In the genomic region with DNA sequence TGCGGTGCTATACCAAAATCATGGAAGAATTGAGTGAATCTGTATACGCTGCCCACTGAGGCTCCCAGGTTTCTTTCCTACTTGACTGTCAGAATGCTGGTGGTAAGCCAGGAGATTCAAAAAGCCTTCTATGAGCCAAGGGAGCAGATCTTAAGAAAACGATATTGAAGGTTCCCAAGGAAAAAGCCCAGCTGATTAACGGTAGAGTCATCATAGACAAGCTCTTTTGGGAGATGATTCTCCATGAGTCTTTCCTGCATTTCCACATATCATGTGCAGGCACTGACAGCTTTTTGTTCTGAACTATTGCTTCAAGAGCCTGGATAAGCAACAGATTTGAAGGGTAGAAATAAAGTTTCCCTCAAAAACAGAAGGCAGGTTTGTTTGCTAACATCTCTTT, we compare ENCODE assay signal across 21 cellular contexts. TPM values are rescaled to one million over a fixed set of nuclear protein-coding genes. Genes with fewer than 3 reads are reported as not detected.
A peak's percentile ranks its signal among the peaks of the same experiment; 100 is the strongest.
DNase-seq lines count a peak whose midpoint lies in the region; ATAC-seq and TF ChIP-seq lines count a peak whose summit lies in the region.
"Had no signal": no experiment of that assay in that cellular context is flagged by ENCODE, and none has a peak within 500 bp of the region (broad histone marks: within the 10 kb centered on the region; RNA-seq: fewer than 3 reads in every experiment).

No MANE protein-coding gene starts in this region.

- peak; percentile 42 for DNase-seq in AG10803 (ENCODE audit: low read depth)
- DNase-seq in HCEC 1CT = peak; percentile 85
- DNase-seq in adipocyte (ENCODE audit: low read depth) = no peak
- DNase-seq in skeletal muscle cell (ENCODE audit: low read depth) = peak; percentile 77
- DNase-seq in activated CD4-positive, alpha-beta T cell treated with anti-CD3 and anti-CD28 coated beads, Interleukin-2, amount 10 ng/mL, durations not matched to agents 7 days and 5 days = no peak
- no peak for DNase-seq in HuH-7.5 (ENCODE audit: low spot score)
- no peak for DNase-seq in midbrain (lab: John Stamatoyannopoulos, UW)
- DNase-seq in left ventricle myocardium superior = no peak
- DNase-seq: C1 segment of cervical spinal cord; CD8-positive, alpha-beta T cell; H7; HFFc6; KG1; NCI-H1092 treated with DMSO at 0.1 percent for 48 hours; NCI-H1436 treated with DMSO at 0.1 percent for 48 hours; NCI-H1930; NCI-H226; NCI-H510A treated with DMSO at 0.1 percent for 48 hours; NCI-H748 treated with DMSO at 0.1 percent for 48 hours; SJCRH30 had no signal

- H3K4me3 Mint-ChIP-seq in activated CD4-positive, alpha-beta T cell treated with anti-CD3 and anti-CD28 coated beads, Interleukin-2, amount 10 ng/mL, durations not matched to agents 7 days and 5 days = no peak overlapping the region
- H3K4me3 Mint-ChIP-seq: CD8-positive, alpha-beta T cell; HFFc6 had no signal

- no peaks in the 10 kb centered on the region for H3K27me3 Mint-ChIP-seq in activated CD4-positive, alpha-beta T cell treated with anti-CD3 and anti-CD28 coated beads, Interleukin-2, amount 10 ng/mL, durations not matched to agents 7 days and 5 days

- H3K4me1 ChIP-seq in adipocyte (ENCODE audit: control insufficient read depth, insufficient read depth, low read length) = peaks cover 37% of the 10 kb centered on the region
- H3K4me1 ChIP-seq: SJCRH30 had no signal

- no peaks in the 10 kb centered on the region for H3K36me3 Mint-ChIP-seq in activated CD4-positive, alpha-beta T cell treated with anti-CD3 and anti-CD28 coated beads, Interleukin-2, amount 10 ng/mL, durations not matched to agents 7 days and 5 days (ENCODE audit: low read depth)
- H3K36me3 Mint-ChIP-seq: CD8-positive, alpha-beta T cell had no signal

- peak overlapping the region; percentile 40 for H3K9ac ChIP-seq in adipocyte (ENCODE audit: low read length)

- H3K27me3 ChIP-seq in adipocyte (replicated peaks; ENCODE audit: control insufficient read depth, insufficient read depth, low read length) = no peaks in the 10 kb centered on the region
- H3K27me3 ChIP-seq: SJCRH30 had no signal

- H3K9me3 Mint-ChIP-seq in activated CD4-positive, alpha-beta T cell treated with anti-CD3 and anti-CD28 coated beads, Interleukin-2, amount 10 ng/mL, durations not matched to agents 7 days and 5 days = no peaks in the 10 kb centered on the region
- H3K9me3 Mint-ChIP-seq: CD8-positive, alpha-beta T cell had no signal

- no peaks in the 10 kb centered on the region for H3K4me1 Mint-ChIP-seq in activated CD4-positive, alpha-beta T cell treated with anti-CD3 and anti-CD28 coated beads, Interleukin-2, amount 10 ng/mL, durations not matched to agents 7 days and 5 days

- H3K9me3 ChIP-seq in adipocyte (ENCODE audit: control insufficient read depth, low read length) = no peaks in the 10 kb centered on the region
- H3K9me3 ChIP-seq: SJCRH30 had no signal

- POLR2A ChIA-PET in activated CD4-positive, alpha-beta T cell treated with anti-CD3 and anti-CD28 coated beads, Interleukin-2, amount 10 ng/mL, durations not matched to agents 7 days and 5 days (lab: Charles Lee) = no interaction called here

- no peak overlapping the region for H3K27ac Mint-ChIP-seq in activated CD4-positive, alpha-beta T cell treated with anti-CD3 and anti-CD28 coated beads, Interleukin-2, amount 10 ng/mL, durations not matched to agents 7 days and 5 days
- H3K27ac Mint-ChIP-seq: CD8-positive, alpha-beta T cell; HFFc6 had no signal

- ATAC-seq in left ventricle myocardium superior = no peak
- ATAC-seq: CD8-positive, alpha-beta T cell had no signal

- TF ChIP-seq CTCF in AG10803 (conservative IDR thresholded peaks at IDR 0.05; ENCODE audit: low read length) = no peak

- H3K4me3 ChIP-seq in AG10803 (ENCODE audit: low read length) (no peak overlapping the region), adipocyte (ENCODE audit: low read length) (peak overlapping the region; percentile 54), skeletal muscle cell (ENCODE audit: low read depth, low read length) (no peak overlapping the region)
- H3K4me3 ChIP-seq: SJCRH30 had no signal

- intact Hi-C loops in left ventricle myocardium superior (cut with micrococcal nuclease) = no loop called here

- CTCF ChIA-PET in activated CD4-positive, alpha-beta T cell treated with anti-CD3 and anti-CD28 coated beads, Interleukin-2, amount 10 ng/mL, durations not matched to agents 7 days and 5 days (lab: Charles Lee) = no interaction called here

- H3K36me3 ChIP-seq in adipocyte (ENCODE audit: control insufficient read depth, insufficient read depth, low read length, severe bottlenecking) = no peaks in the 10 kb centered on the region
- H3K36me3 ChIP-seq: SJCRH30 had no signal

RNA-seq across cellular contexts. Expression of gene SLC35F4, which starts 17.5 kb away (rescaled TPM):
- not detected for total RNA-seq in activated CD4-positive, alpha-beta T cell treated with anti-CD3 and anti-CD28 coated beads, Interleukin-2, amount 10 ng/mL, durations not matched to agents 7 days and 5 days
- total RNA-seq in left ventricle myocardium superior = not detected
- total RNA-seq: CD8-positive, alpha-beta T cell; H7; HFFc6; HT-29; SJCRH30 had no signal

Comparison
In these comparisons a context has a peak if more than half of its experiments do, and no peak if none do; other contexts are left out.
1. DNase-seq: peak in AG10803 (single experiment), HCEC 1CT (single experiment) and skeletal muscle cell (single experiment); none in adipocyte (single experiment), activated CD4-positive, alpha-beta T cell treated with anti-CD3 and anti-CD28 coated beads, Interleukin-2, amount 10 ng/mL, durations not matched to agents 7 days and 5 days (single experiment), HuH-7.5 (single experiment), midbrain (single experiment) and left ventricle myocardium superior (single experiment).